ENCODE assay signal across 21 cellular contexts in genomic region chr3:128707935-128708494, GRCh38.
"Had no signal": no experiment of that assay in that cellular context is flagged by ENCODE, and none has a peak within 500 bp of the region (broad histone marks: within the 10 kb centered on the region; RNA-seq: fewer than 3 reads in every experiment).

No MANE protein-coding gene starts in this region.

- H3K9me3 ChIP-seq: ovary had no signal

- H3K4me1 Mint-ChIP-seq: activated CD8-positive, alpha-beta memory T cell treated with anti-CD3 and anti-CD28 coated beads, Interleukin-2, amount 10 ng/mL, durations not matched to agents 7 days and 5 days; central memory CD8-positive, alpha-beta T cell; immature natural killer cell; naive thymus-derived CD8-positive, alpha-beta T cell had no signal

- H3K27me3 Mint-ChIP-seq: activated CD8-positive, alpha-beta memory T cell treated with anti-CD3 and anti-CD28 coated beads, Interleukin-2, amount 10 ng/mL, durations not matched to agents 7 days and 5 days; central memory CD8-positive, alpha-beta T cell; naive thymus-derived CD8-positive, alpha-beta T cell had no signal

- H3K27ac ChIP-seq: coronary artery, ovary had no signal

- ATAC-seq: activated CD8-positive, alpha-beta memory T cell treated with anti-CD3 and anti-CD28 coated beads, Interleukin-2, amount 10 ng/mL, durations not matched to agents 7 days and 5 days; esophagus mucosa; naive thymus-derived CD8-positive, alpha-beta T cell; sciatic nerve had no signal

- H3K36me3 Mint-ChIP-seq: immature natural killer cell; naive thymus-derived CD8-positive, alpha-beta T cell had no signal

- DNase-seq: activated CD4-positive, alpha-beta memory T cell treated with anti-CD3 and anti-CD28 coated beads, Interleukin-2, amount 10 ng/mL, durations not matched to agents 7 days and 5 days; activated CD4-positive, alpha-beta T cell treated with anti-CD3 and anti-CD28 coated beads for 48 hours; activated CD4-positive, CD25-positive, alpha-beta regulatory T cell; activated CD8-positive, alpha-beta memory T cell treated with anti-CD3 and anti-CD28 coated beads, Interleukin-2, amount 10 ng/mL, durations not matched to agents 7 days and 5 days; activated naive CD4-positive, alpha-beta T cell treated with anti-CD3 and anti-CD28 coated beads for 36 hours; aorta; effector CD8-positive, alpha-beta T cell; immature natural killer cell; kidney glomerular epithelial cell; mesendoderm; naive thymus-derived CD8-positive, alpha-beta T cell; ovary; stimulated activated CD8-positive, alpha-beta memory T cell treated with anti-CD3 and anti-CD28 coated beads, Interleukin-4, amount 100 ng/mL, for 48 hours; stimulated activated naive CD4-positive, alpha-beta T cell; T-helper 1 cell; T1000 had no signal

- H3K9me3 Mint-ChIP-seq: activated CD4-positive, alpha-beta memory T cell treated with anti-CD3 and anti-CD28 coated beads, Interleukin-2, amount 10 ng/mL, durations not matched to agents 7 days and 5 days; activated naive CD4-positive, alpha-beta T cell treated with anti-CD3 and anti-CD28 coated beads for 36 hours; activated T-helper 2 cell treated with anti-CD3 and anti-CD28 coated beads, Interferon-gamma antibody, Interleukin-2, Interleukin-4, amounts not matched to agents 10 μg/mL and 5 μg/mL and 100 μg/mL, durations not matched to agents 14 hours and 24 hours and 36 hours; central memory CD8-positive, alpha-beta T cell; immature natural killer cell; naive thymus-derived CD8-positive, alpha-beta T cell had no signal

- H3K27me3 ChIP-seq: ovary had no signal

- H3K4me3 Mint-ChIP-seq: activated CD4-positive, alpha-beta memory T cell treated with anti-CD3 and anti-CD28 coated beads, Interleukin-2, amount 10 ng/mL, durations not matched to agents 7 days and 5 days; activated CD8-positive, alpha-beta memory T cell treated with anti-CD3 and anti-CD28 coated beads, Interleukin-2, amount 10 ng/mL, durations not matched to agents 7 days and 5 days; activated naive CD4-positive, alpha-beta T cell treated with anti-CD3 and anti-CD28 coated beads for 36 hours; central memory CD8-positive, alpha-beta T cell; immature natural killer cell; naive thymus-derived CD8-positive, alpha-beta T cell had no signal

- H3K4me3 ChIP-seq: coronary artery, ovary had no signal

- H3K36me3 ChIP-seq: ovary had no signal
